Comparison of ENCODE assay signal across 22 cellular contexts in the genomic region with DNA sequence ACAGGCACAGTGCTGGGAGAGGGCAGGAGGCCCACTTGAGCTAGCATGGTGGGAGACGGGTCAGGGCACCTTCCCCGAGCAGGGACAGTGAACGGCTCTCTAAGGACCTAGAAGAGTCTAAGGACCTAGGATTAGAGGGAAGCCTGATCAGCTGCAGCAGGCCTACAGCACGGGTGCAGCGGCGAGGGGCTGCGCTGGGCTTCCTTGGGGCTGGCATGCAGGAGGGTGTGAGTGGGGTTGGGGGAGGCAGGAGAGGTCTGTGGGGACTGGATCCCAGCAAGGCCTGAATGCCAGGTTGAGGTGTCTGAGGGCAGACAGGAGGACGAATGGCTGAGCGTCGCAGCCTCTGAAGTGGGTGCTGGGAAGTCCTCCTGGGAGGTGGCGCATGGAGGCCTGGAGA. TPM values are rescaled to one million over a fixed set of nuclear protein-coding genes. Genes with fewer than 3 reads are reported as not detected.
DNase-seq lines count a peak whose midpoint lies in the region; ATAC-seq, FAIRE-seq and TF ChIP-seq lines count a peak whose summit lies in the region.
"Had no signal": no experiment of that assay in that cellular context is flagged by ENCODE, and none has a peak within 500 bp of the region (broad histone marks: within the 10 kb centered on the region; RNA-seq: fewer than 3 reads in every experiment).

No MANE protein-coding gene starts in this region.

- CTCF ChIA-PET in WTC11 (lab: Charles Lee) (interaction anchor here (0.7 to 1.0 kb wide), 3 partner anchors 19 to 33 kb away, joined by 3 to 4 read pairs (median 3); no protein-coding TSS in a partner anchor), HepG2 (lab: Yijun Ruan, JAX; ENCODE audit: low intra/inter-chr PET ratio, low total read pairs) (no interaction called here), SK-N-SH (lab: Yijun Ruan, JAX) (interaction anchor here (0.9 to 1.1 kb wide), 2 partner anchors 20 to 27 kb away, joined by 3 to 6 read pairs; a partner anchor contains a TSS)

- no peaks in the 10 kb centered on the region for H3K9me2 ChIP-seq in SK-N-SH

- H3K27me3 Mint-ChIP-seq in stimulated activated naive CD8-positive, alpha-beta T cell treated with anti-CD3 and anti-CD28 coated beads, Interleukin-15, amount 100 ng/mL, for 72 hours, result no peaks in the 10 kb centered on the region
- H3K27me3 Mint-ChIP-seq in WTC11 (ENCODE audit: low read depth), result no peaks in the 10 kb centered on the region
- H3K27me3 Mint-ChIP-seq: activated CD4-positive, alpha-beta T cell treated with anti-CD3 and anti-CD28 coated beads, Interleukin-2, amount 10 ng/mL, durations not matched to agents 24 days and 14 days; brain had no signal

- H3K27ac ChIP-seq in HepG2 (ENCODE audit: extremely low read length, insufficient read depth, low read length) (no peak overlapping the region), SK-N-SH (ENCODE audit: low read depth in 2 of 2, low read length in 1 of 2) (no peak overlapping the region)
- H3K27ac ChIP-seq: epithelial cell of prostate, Peyer's patch, thyroid gland, uterus had no signal

- H2AFZ ChIP-seq in HepG2 (ENCODE audit: low read length) (no peak overlapping the region), SK-N-SH (ENCODE audit: low read depth) (no peak overlapping the region)

- H3K4me3 Mint-ChIP-seq in stimulated activated naive CD8-positive, alpha-beta T cell treated with anti-CD3 and anti-CD28 coated beads, Interleukin-15, amount 100 ng/mL, for 72 hours, result no peak overlapping the region
- H3K4me3 Mint-ChIP-seq in WTC11, result no peak overlapping the region
- H3K4me3 Mint-ChIP-seq: activated CD4-positive, alpha-beta T cell treated with anti-CD3 and anti-CD28 coated beads, Interleukin-2, amount 10 ng/mL, durations not matched to agents 24 days and 14 days; activated T-cell treated with anti-CD3 and anti-CD28 coated beads, Interleukin-2, amount 50 U/mL, for 72 hours; brain had no signal

- no peak for FAIRE-seq in HepG2 (lab: Jason Lieb, UNC)
- FAIRE-seq: GM12891, H54 had no signal

- TF ChIP-seq EP300 in HepG2 (IDR thresholded peaks at IDR 0.05; ENCODE audit: low read depth in 2 of 2, low read length in 2 of 2) (no peak), HepG2 (CRISPR knock-in tag; IDR thresholded peaks at IDR 0.05; ENCODE audit: borderline replicate concordance) (no peak), SK-N-SH (IDR thresholded peaks at IDR 0.05; ENCODE audit: borderline replicate concordance in 1 of 2, low read depth in 1 of 2, low read length in 1 of 2) (no peak)

- H3K36me3 Mint-ChIP-seq in WTC11, result peaks cover 26% of the 10 kb centered on the region

- no peaks in the 10 kb centered on the region for H3K9me3 Mint-ChIP-seq in stimulated activated naive CD8-positive, alpha-beta T cell treated with anti-CD3 and anti-CD28 coated beads, Interleukin-15, amount 100 ng/mL, for 72 hours
- H3K9me3 Mint-ChIP-seq in WTC11, result no peaks in the 10 kb centered on the region
- H3K9me3 Mint-ChIP-seq: activated CD4-positive, alpha-beta T cell treated with anti-CD3 and anti-CD28 coated beads, Interleukin-2, amount 10 ng/mL, durations not matched to agents 24 days and 14 days; activated T-cell treated with anti-CD3 and anti-CD28 coated beads, Interleukin-2, amount 50 U/mL, for 72 hours; brain had no signal

- TF ChIP-seq POLR2A in HepG2 (IDR thresholded peaks at IDR 0.05; ENCODE audit: insufficient read depth in 1 of 2, low read depth in 2 of 2, low read length in 2 of 2), result no peak

- no peak for TF ChIP-seq CTCF in WTC11 (IDR thresholded peaks at IDR 0.05)
- TF ChIP-seq CTCF in HepG2 (CRISPR knock-in tag; IDR thresholded peaks at IDR 0.05), result no peak
- TF ChIP-seq CTCF in SK-N-SH (IDR thresholded peaks at IDR 0.05), result no peak

- ATAC-seq in stimulated activated naive CD8-positive, alpha-beta T cell treated with anti-CD3 and anti-CD28 coated beads, Interleukin-15, amount 100 ng/mL, for 72 hours, result no peak
- ATAC-seq in stimulated activated naive CD8-positive, alpha-beta T cell treated with anti-CD3 and anti-CD28 coated beads, Interleukin-15, Interleukin-2, amounts not matched to agents 100 U/mL and 50 U/mL, for 24 hours, result no peak
- ATAC-seq in WTC11 (no peak), HepG2 (no peak), HG02885 (IDR thresholded peaks at IDR 0.05; ENCODE audit: poor library complexity, unreplicated experiment) (no peak)
- ATAC-seq: activated T-cell treated with anti-CD3 and anti-CD28 coated beads, Interleukin-2, amount 50 U/mL, for 72 hours; right cardiac atrium had no signal

- H3K4me2 ChIP-seq in HepG2 (ENCODE audit: low read depth, low read length) (no peak overlapping the region), SK-N-SH (no peak overlapping the region)
- H3K4me2 ChIP-seq: smooth muscle cell had no signal

- no TSS peak for BruUV-seq in HepG2 (replicated peaks; lab: Mats Ljungman, UMichigan)

- peaks cover 47% of the 10 kb centered on the region for H3K4me1 Mint-ChIP-seq in stimulated activated naive CD8-positive, alpha-beta T cell treated with anti-CD3 and anti-CD28 coated beads, Interleukin-15, amount 100 ng/mL, for 72 hours
- peaks cover 31% of the 10 kb centered on the region for H3K4me1 Mint-ChIP-seq in WTC11

- H3K9ac ChIP-seq in HepG2 (ENCODE audit: insufficient read depth, low read depth, low read length), result no peak overlapping the region
- no peak overlapping the region for H3K9ac ChIP-seq in SK-N-SH

- in situ Hi-C loops in HepG2 (cut with HindIII; ENCODE audit: extremely low pct_ligation_motif_present, low pct_unique_long_range_greater_than_20kb), result no loop called here

- no peak for DNase-seq in stimulated activated naive CD8-positive, alpha-beta T cell treated with anti-CD3 and anti-CD28 coated beads, Interleukin-15, amount 100 ng/mL, for 72 hours
- no peak for DNase-seq in stimulated activated naive CD8-positive, alpha-beta T cell treated with anti-CD3 and anti-CD28 coated beads, Interleukin-15, Interleukin-2, amounts not matched to agents 100 U/mL and 50 U/mL, for 24 hours
- DNase-seq in WTC11 (ENCODE audit: low spot score) (no peak), HepG2 (ENCODE audit: low spot score) (no peak), cerebellum (ENCODE audit: low spot score) (no peak), NCI-H2029 treated with DMSO at 0.1 percent for 48 hours (lab: John Stamatoyannopoulos, UW) (no peak), SK-N-SH (no peak)
- DNase-seq: activated CD4-positive, alpha-beta T cell treated with anti-CD3 and anti-CD28 coated beads, Interleukin-2, amount 10 ng/mL, durations not matched to agents 24 days and 14 days; activated naive CD4-positive, alpha-beta T cell; activated T-cell treated with anti-CD3 and anti-CD28 coated beads, Interleukin-2, amount 50 U/mL, for 72 hours; mesendoderm; Peyer's patch; right cardiac atrium; SW 1271; thyroid gland; uterus had no signal

- intact Hi-C loops in HepG2 (cut with micrococcal nuclease; ENCODE audit: unreplicated experiment), result no loop called here

- peaks cover 14 to 15% of the 10 kb centered on the region in 2 experiments; a peak in 3 of 5 replicates for H3K36me3 ChIP-seq in HepG2 (replicated peaks in 1 of 2; ENCODE audit: control insufficient read depth in 1 of 2, insufficient read depth in 2 of 2, low read length in 2 of 2)
- H3K36me3 ChIP-seq in SK-N-SH (replicated peaks in 1 of 2; ENCODE audit: control insufficient read depth in 1 of 2, insufficient read depth in 2 of 2, low read length in 1 of 2), result peaks cover 29 to 40% of the 10 kb centered on the region in 2 experiments
- H3K36me3 ChIP-seq: uterus had no signal

- H3K27me3 ChIP-seq in HepG2 (ENCODE audit: control insufficient read depth in 1 of 2, insufficient read depth in 2 of 2, low read length in 2 of 2) (no peaks in the 10 kb centered on the region), SK-N-SH (ENCODE audit: insufficient read depth) (no peaks in the 10 kb centered on the region)
- H3K27me3 ChIP-seq: Peyer's patch, thyroid gland, uterus had no signal

- H3K9me3 ChIP-seq in HepG2 (ENCODE audit: low read length), result no peaks in the 10 kb centered on the region
- H3K9me3 ChIP-seq in SK-N-SH, result no peaks in the 10 kb centered on the region
- H3K9me3 ChIP-seq: Peyer's patch, thyroid gland, uterus had no signal

- WGBS in HepG2 (ENCODE audit: low lambda C conversion rate), result 97% methylated on average over 10 of the region's 11 CpGs
- WGBS in SK-N-SH (ENCODE audit: low lambda C conversion rate), result 98% methylated on average over 11 of the region's 11 CpGs

- no peak overlapping the region for H3K4me3 ChIP-seq in HepG2 (replicated peaks in 1 of 3; ENCODE audit: insufficient read depth in 1 of 3, low read depth in 2 of 3, low read length in 3 of 3)
- H3K4me3 ChIP-seq in SK-N-SH (ENCODE audit: low read depth in 2 of 2, low read length in 1 of 2), result no peak overlapping the region
- H3K4me3 ChIP-seq: Peyer's patch, smooth muscle cell, thyroid gland, uterus had no signal

- peak overlapping the region; percentile 9 to 90 for H3K27ac Mint-ChIP-seq in stimulated activated naive CD8-positive, alpha-beta T cell treated with anti-CD3 and anti-CD28 coated beads, Interleukin-15, amount 100 ng/mL, for 72 hours
- peak overlapping the region; percentile 49; the same call in 1 of the 2 replicates for H3K27ac Mint-ChIP-seq in WTC11
- H3K27ac Mint-ChIP-seq: activated CD4-positive, alpha-beta T cell treated with anti-CD3 and anti-CD28 coated beads, Interleukin-2, amount 10 ng/mL, durations not matched to agents 24 days and 14 days; activated T-cell treated with anti-CD3 and anti-CD28 coated beads, Interleukin-2, amount 50 U/mL, for 72 hours had no signal

- H3K79me2 ChIP-seq in HepG2 (ENCODE audit: insufficient read depth, low read length) (peaks cover 31% of the 10 kb centered on the region), SK-N-SH (ENCODE audit: insufficient read depth) (peaks cover 90% of the 10 kb centered on the region)

- H3F3A ChIP-seq in SK-N-SH (replicated peaks; ENCODE audit: insufficient read depth), result peaks cover 9% of the 10 kb centered on the region

- POLR2A ChIA-PET in WTC11 (lab: Charles Lee) (no interaction called here), HepG2 (lab: Yijun Ruan, JAX) (interaction anchor here (1.4 to 5.8 kb wide), 2 partner anchors 18 to 31 kb away, joined by 4 to 24 read pairs; a partner anchor contains a TSS), SK-N-SH (lab: Yijun Ruan, JAX) (interaction anchor here (1.7 kb wide), 1 partner anchor 18 kb away, joined by 7 read pairs; no protein-coding TSS in a partner anchor)

- no peak for TF ChIP-seq RAD21 in HepG2 (CRISPR knock-in tag; IDR thresholded peaks at IDR 0.05)
- TF ChIP-seq RAD21 in SK-N-SH (IDR thresholded peaks at IDR 0.05; ENCODE audit: low read length), result no peak

- H3K4me1 ChIP-seq in HepG2 (ENCODE audit: insufficient read depth, low read length) (peaks cover 40% of the 10 kb centered on the region), SK-N-SH (ENCODE audit: control insufficient read depth in 1 of 2, insufficient read depth in 2 of 2, low read depth in 1 of 2, low read length in 1 of 2) (peaks cover 8 to 25% of the 10 kb centered on the region in 2 experiments)

- no peaks in the 10 kb centered on the region for H4K20me1 ChIP-seq in HepG2 (ENCODE audit: insufficient read depth, low read length)
- peaks cover 19% of the 10 kb centered on the region for H4K20me1 ChIP-seq in SK-N-SH (ENCODE audit: insufficient read depth)

RNA-seq across cellular contexts. Expression of a gene that starts 3.6 kb away (rescaled TPM):
- total RNA-seq in WTC11 (2021) (103 to 109 TPM (median 105 TPM) in 3 replicates), HepG2 (2016; rRNA removed; fragmentation: Illumina TruSeq; extraction: Trizol) (4.8 and 6.1 TPM in 2 replicates), cerebellum (9.6 TPM)
- 1.3 and 1.4 TPM in 2 replicates for total RNA-seq in HepG2 (2016; cell fraction: cytosol; rRNA removed; fragmentation: Illumina TruSeq; extraction: Trizol; ENCODE audit: low read depth)
- total RNA-seq in HepG2 (2016; cell fraction: insoluble cytoplasmic fraction; rRNA removed; fragmentation: Illumina TruSeq; extraction: Trizol), result 3.2 and 6.2 TPM in 2 replicates
- 4.5 and 5.4 TPM in 2 replicates for total RNA-seq in HepG2 (2016; cell fraction: membrane; rRNA removed; fragmentation: Illumina TruSeq; extraction: Trizol)
- total RNA-seq in HepG2 (2016; cell fraction: nucleus; rRNA removed; fragmentation: Illumina TruSeq; extraction: Trizol), result 6.5 and 7.3 TPM in 2 replicates
- polyA plus RNA-seq in HepG2 (2011; rRNA removed) (3.3 and 4.3 TPM in 2 replicates), SK-N-SH (2012; rRNA removed) (5.5 and 9.5 TPM in 2 replicates)
- 3.1 and 4.0 TPM in 2 replicates for polyA plus RNA-seq in HepG2 (2011; cell fraction: cytosol; rRNA removed)
- polyA plus RNA-seq in HepG2 (2011; cell fraction: nucleus; rRNA removed), result 21.0 and 25.5 TPM in 2 replicates
- polyA plus RNA-seq in HepG2 (2012), result 17.0 and 18.6 TPM in 2 replicates
- polyA plus RNA-seq in HepG2 (2016; cell fraction: cytosol; fragmentation: Illumina TruSeq; extraction: Trizol; ENCODE audit: low read depth), result 1.1 and 1.4 TPM in 2 replicates
- 8.3 and 13.4 TPM in 2 replicates for polyA plus RNA-seq in HepG2 (2016; cell fraction: insoluble cytoplasmic fraction; fragmentation: Illumina TruSeq; extraction: Trizol; ENCODE audit: low read depth)
- 2.8 and 3.0 TPM in 2 replicates for polyA plus RNA-seq in HepG2 (2016; cell fraction: membrane; fragmentation: Illumina TruSeq; extraction: Trizol; ENCODE audit: low read depth)
- polyA plus RNA-seq in HepG2 (2016; cell fraction: nucleus; fragmentation: Illumina TruSeq; extraction: Trizol; ENCODE audit: insufficient read depth, low read depth), result 21.4 and 23.8 TPM in 2 replicates
- 5.4 and 5.7 TPM in 2 replicates for polyA minus RNA-seq in HepG2 (2011; rRNA and poly(A)+ RNA removed; ENCODE audit: low replicate concordance)
- polyA minus RNA-seq in HepG2 (2011; cell fraction: cytosol; rRNA and poly(A)+ RNA removed), result 3.1 and 4.5 TPM in 2 replicates
- polyA minus RNA-seq in HepG2 (2011; cell fraction: nucleus; rRNA and poly(A)+ RNA removed), result 3.6 and 5.2 TPM in 2 replicates
- polyA plus RNA-seq in SK-N-SH (2012; cell fraction: cytosol; rRNA removed), result 9.1 and 15.9 TPM in 2 replicates
- polyA plus RNA-seq in SK-N-SH (2012; cell fraction: nucleus; rRNA removed), result 51.6 and 91.2 TPM in 2 replicates

RNA-seq across cellular contexts. Expression of a gene that starts 5.6 kb away (rescaled TPM):
- 11.4 to 17.9 TPM (median 15.7 TPM) in 3 replicates for total RNA-seq in WTC11 (2021)
- total RNA-seq in HepG2 (2016; rRNA removed; fragmentation: Illumina TruSeq; extraction: Trizol), result 0.79 and 1.5 TPM in 2 replicates
- 1.7 and 2.4 TPM in 2 replicates for total RNA-seq in HepG2 (2016; cell fraction: cytosol; rRNA removed; fragmentation: Illumina TruSeq; extraction: Trizol; ENCODE audit: low read depth)
- total RNA-seq in HepG2 (2016; cell fraction: insoluble cytoplasmic fraction; rRNA removed; fragmentation: Illumina TruSeq; extraction: Trizol), result 1.1 and 1.9 TPM in 2 replicates
- total RNA-seq in HepG2 (2016; cell fraction: membrane; rRNA removed; fragmentation: Illumina TruSeq; extraction: Trizol), result 2.0 and 2.3 TPM in 2 replicates
- total RNA-seq in HepG2 (2016; cell fraction: nucleus; rRNA removed; fragmentation: Illumina TruSeq; extraction: Trizol), result 0.50 and 0.90 TPM in 2 replicates
- 12.0 and 13.5 TPM in 2 replicates for polyA plus RNA-seq in HepG2 (2011; rRNA removed)
- 14.5 and 18.3 TPM in 2 replicates for polyA plus RNA-seq in HepG2 (2011; cell fraction: cytosol; rRNA removed)
- polyA plus RNA-seq in HepG2 (2011; cell fraction: nucleus; rRNA removed), result 17.2 and 18.4 TPM in 2 replicates
- 4.8 and 7.4 TPM in 2 replicates for polyA plus RNA-seq in HepG2 (2012)
- 6.9 and 7.3 TPM in 2 replicates for polyA plus RNA-seq in HepG2 (2016; cell fraction: cytosol; fragmentation: Illumina TruSeq; extraction: Trizol; ENCODE audit: low read depth)
- 3.2 and 3.4 TPM in 2 replicates for polyA plus RNA-seq in HepG2 (2016; cell fraction: insoluble cytoplasmic fraction; fragmentation: Illumina TruSeq; extraction: Trizol; ENCODE audit: low read depth)
- 5.3 and 5.9 TPM in 2 replicates for polyA plus RNA-seq in HepG2 (2016; cell fraction: membrane; fragmentation: Illumina TruSeq; extraction: Trizol; ENCODE audit: low read depth)
- polyA plus RNA-seq in HepG2 (2016; cell fraction: nucleus; fragmentation: Illumina TruSeq; extraction: Trizol; ENCODE audit: insufficient read depth, low read depth), result 2.4 and 2.6 TPM in 2 replicates
- 5.3 and 19.9 TPM in 2 replicates for polyA minus RNA-seq in HepG2 (2011; rRNA and poly(A)+ RNA removed; ENCODE audit: low replicate concordance)
- polyA minus RNA-seq in HepG2 (2011; cell fraction: cytosol; rRNA and poly(A)+ RNA removed), result 1.6 and 3.0 TPM in 2 replicates
- 0.77 and 1.5 TPM in 2 replicates for polyA minus RNA-seq in HepG2 (2011; cell fraction: nucleus; rRNA and poly(A)+ RNA removed)
- total RNA-seq in cerebellum, result 0.91 TPM
- polyA plus RNA-seq in SK-N-SH (2012; rRNA removed), result 113 and 141 TPM in 2 replicates
- 75.1 and 114 TPM in 2 replicates for polyA plus RNA-seq in SK-N-SH (2012; cell fraction: cytosol; rRNA removed)
- polyA plus RNA-seq in SK-N-SH (2012; cell fraction: nucleus; rRNA removed), result 85.4 and 90.9 TPM in 2 replicates

RNA-seq across cellular contexts. Expression of a gene that starts 20.1 kb away (rescaled TPM):
- total RNA-seq in WTC11 (2021) (149 to 165 TPM (median 154 TPM) in 3 replicates), HepG2 (2016; rRNA removed; fragmentation: Illumina TruSeq; extraction: Trizol) (61.0 and 65.5 TPM in 2 replicates), cerebellum (11.3 TPM)
- total RNA-seq in HepG2 (2016; cell fraction: cytosol; rRNA removed; fragmentation: Illumina TruSeq; extraction: Trizol; ENCODE audit: low read depth), result 23.6 and 23.7 TPM in 2 replicates
- total RNA-seq in HepG2 (2016; cell fraction: insoluble cytoplasmic fraction; rRNA removed; fragmentation: Illumina TruSeq; extraction: Trizol), result 50.6 and 64.5 TPM in 2 replicates
- total RNA-seq in HepG2 (2016; cell fraction: membrane; rRNA removed; fragmentation: Illumina TruSeq; extraction: Trizol), result 26.7 and 37.0 TPM in 2 replicates
- 30.2 and 40.5 TPM in 2 replicates for total RNA-seq in HepG2 (2016; cell fraction: nucleus; rRNA removed; fragmentation: Illumina TruSeq; extraction: Trizol)
- polyA plus RNA-seq in HepG2 (2011; rRNA removed) (61.9 and 66.2 TPM in 2 replicates), SK-N-SH (2012; rRNA removed) (85.9 and 112 TPM in 2 replicates)
- polyA plus RNA-seq in HepG2 (2011; cell fraction: cytosol; rRNA removed), result 40.1 and 60.0 TPM in 2 replicates
- 110 and 114 TPM in 2 replicates for polyA plus RNA-seq in HepG2 (2011; cell fraction: nucleus; rRNA removed)
- 49.4 and 77.2 TPM in 2 replicates for polyA plus RNA-seq in HepG2 (2012)
- polyA plus RNA-seq in HepG2 (2016; cell fraction: cytosol; fragmentation: Illumina TruSeq; extraction: Trizol; ENCODE audit: low read depth), result 17.9 and 23.0 TPM in 2 replicates
- 44.7 and 50.0 TPM in 2 replicates for polyA plus RNA-seq in HepG2 (2016; cell fraction: insoluble cytoplasmic fraction; fragmentation: Illumina TruSeq; extraction: Trizol; ENCODE audit: low read depth)
- 26.1 and 33.5 TPM in 2 replicates for polyA plus RNA-seq in HepG2 (2016; cell fraction: membrane; fragmentation: Illumina TruSeq; extraction: Trizol; ENCODE audit: low read depth)
- polyA plus RNA-seq in HepG2 (2016; cell fraction: nucleus; fragmentation: Illumina TruSeq; extraction: Trizol; ENCODE audit: insufficient read depth, low read depth), result 89.5 and 108 TPM in 2 replicates
- 34.8 and 80.6 TPM in 2 replicates for polyA minus RNA-seq in HepG2 (2011; rRNA and poly(A)+ RNA removed; ENCODE audit: low replicate concordance)
- 26.6 and 26.9 TPM in 2 replicates for polyA minus RNA-seq in HepG2 (2011; cell fraction: cytosol; rRNA and poly(A)+ RNA removed)
- polyA minus RNA-seq in HepG2 (2011; cell fraction: nucleus; rRNA and poly(A)+ RNA removed), result 7.9 and 16.9 TPM in 2 replicates
- polyA plus RNA-seq in SK-N-SH (2012; cell fraction: cytosol; rRNA removed), result 37.9 and 61.4 TPM in 2 replicates
- 301 and 750 TPM in 2 replicates for polyA plus RNA-seq in SK-N-SH (2012; cell fraction: nucleus; rRNA removed)

RNA-seq across cellular contexts. Expression of a gene that starts 20.1 kb away (rescaled TPM):
- total RNA-seq in WTC11 (2021), result 139 to 146 TPM (median 140 TPM) in 3 replicates
- 32.6 and 40.8 TPM in 2 replicates for total RNA-seq in HepG2 (2016; rRNA removed; fragmentation: Illumina TruSeq; extraction: Trizol)
- 40.5 and 48.9 TPM in 2 replicates for total RNA-seq in HepG2 (2016; cell fraction: cytosol; rRNA removed; fragmentation: Illumina TruSeq; extraction: Trizol; ENCODE audit: low read depth)
- total RNA-seq in HepG2 (2016; cell fraction: insoluble cytoplasmic fraction; rRNA removed; fragmentation: Illumina TruSeq; extraction: Trizol), result 24.9 and 37.3 TPM in 2 replicates
- 43.5 and 49.7 TPM in 2 replicates for total RNA-seq in HepG2 (2016; cell fraction: membrane; rRNA removed; fragmentation: Illumina TruSeq; extraction: Trizol)
- 21.3 and 23.0 TPM in 2 replicates for total RNA-seq in HepG2 (2016; cell fraction: nucleus; rRNA removed; fragmentation: Illumina TruSeq; extraction: Trizol)
- polyA plus RNA-seq in HepG2 (2011; rRNA removed), result 25.9 and 26.8 TPM in 2 replicates
- polyA plus RNA-seq in HepG2 (2011; cell fraction: cytosol; rRNA removed), result 15.4 and 32.6 TPM in 2 replicates
- polyA plus RNA-seq in HepG2 (2011; cell fraction: nucleus; rRNA removed), result 36.4 and 36.7 TPM in 2 replicates
- polyA plus RNA-seq in HepG2 (2012), result 18.1 and 30.0 TPM in 2 replicates
- 55.6 and 70.4 TPM in 2 replicates for polyA plus RNA-seq in HepG2 (2016; cell fraction: cytosol; fragmentation: Illumina TruSeq; extraction: Trizol; ENCODE audit: low read depth)
- 42.1 and 43.5 TPM in 2 replicates for polyA plus RNA-seq in HepG2 (2016; cell fraction: insoluble cytoplasmic fraction; fragmentation: Illumina TruSeq; extraction: Trizol; ENCODE audit: low read depth)
- polyA plus RNA-seq in HepG2 (2016; cell fraction: membrane; fragmentation: Illumina TruSeq; extraction: Trizol; ENCODE audit: low read depth), result 55.2 and 64.2 TPM in 2 replicates
- 55.4 and 61.4 TPM in 2 replicates for polyA plus RNA-seq in HepG2 (2016; cell fraction: nucleus; fragmentation: Illumina TruSeq; extraction: Trizol; ENCODE audit: insufficient read depth, low read depth)
- polyA minus RNA-seq in HepG2 (2011; rRNA and poly(A)+ RNA removed; ENCODE audit: low replicate concordance), result 13.7 and 25.5 TPM in 2 replicates
- polyA minus RNA-seq in HepG2 (2011; cell fraction: cytosol; rRNA and poly(A)+ RNA removed), result 6.4 and 11.1 TPM in 2 replicates
- 4.2 and 9.6 TPM in 2 replicates for polyA minus RNA-seq in HepG2 (2011; cell fraction: nucleus; rRNA and poly(A)+ RNA removed)
- total RNA-seq in cerebellum, result 1.2 TPM
- polyA plus RNA-seq in SK-N-SH (2012; rRNA removed), result 20.3 and 27.9 TPM in 2 replicates
- 11.9 and 15.4 TPM in 2 replicates for polyA plus RNA-seq in SK-N-SH (2012; cell fraction: cytosol; rRNA removed)
- polyA plus RNA-seq in SK-N-SH (2012; cell fraction: nucleus; rRNA removed), result 18.2 and 30.0 TPM in 2 replicates

RNA-seq across cellular contexts. Expression of a gene that starts 31.5 kb away (rescaled TPM):
- 500 to 527 TPM (median 518 TPM) in 3 replicates for total RNA-seq in WTC11 (2021)
- 324 and 372 TPM in 2 replicates for total RNA-seq in HepG2 (2016; rRNA removed; fragmentation: Illumina TruSeq; extraction: Trizol)
- total RNA-seq in HepG2 (2016; cell fraction: cytosol; rRNA removed; fragmentation: Illumina TruSeq; extraction: Trizol; ENCODE audit: low read depth), result 103 and 108 TPM in 2 replicates
- total RNA-seq in HepG2 (2016; cell fraction: insoluble cytoplasmic fraction; rRNA removed; fragmentation: Illumina TruSeq; extraction: Trizol), result 334 and 405 TPM in 2 replicates
- 115 and 120 TPM in 2 replicates for total RNA-seq in HepG2 (2016; cell fraction: membrane; rRNA removed; fragmentation: Illumina TruSeq; extraction: Trizol)
- total RNA-seq in HepG2 (2016; cell fraction: nucleus; rRNA removed; fragmentation: Illumina TruSeq; extraction: Trizol), result 123 and 139 TPM in 2 replicates
- 374 and 400 TPM in 2 replicates for polyA plus RNA-seq in HepG2 (2011; rRNA removed)
- polyA plus RNA-seq in HepG2 (2011; cell fraction: cytosol; rRNA removed), result 396 and 593 TPM in 2 replicates
- polyA plus RNA-seq in HepG2 (2011; cell fraction: nucleus; rRNA removed), result 354 and 430 TPM in 2 replicates
- 181 and 214 TPM in 2 replicates for polyA plus RNA-seq in HepG2 (2012)
- polyA plus RNA-seq in HepG2 (2016; cell fraction: cytosol; fragmentation: Illumina TruSeq; extraction: Trizol; ENCODE audit: low read depth), result 80.1 and 82.6 TPM in 2 replicates
- 379 and 381 TPM in 2 replicates for polyA plus RNA-seq in HepG2 (2016; cell fraction: insoluble cytoplasmic fraction; fragmentation: Illumina TruSeq; extraction: Trizol; ENCODE audit: low read depth)
- polyA plus RNA-seq in HepG2 (2016; cell fraction: membrane; fragmentation: Illumina TruSeq; extraction: Trizol; ENCODE audit: low read depth), result 86.8 and 91.7 TPM in 2 replicates
- polyA plus RNA-seq in HepG2 (2016; cell fraction: nucleus; fragmentation: Illumina TruSeq; extraction: Trizol; ENCODE audit: insufficient read depth, low read depth), result 224 and 236 TPM in 2 replicates
- 504 and 617 TPM in 2 replicates for polyA minus RNA-seq in HepG2 (2011; rRNA and poly(A)+ RNA removed; ENCODE audit: low replicate concordance)
- 158 and 170 TPM in 2 replicates for polyA minus RNA-seq in HepG2 (2011; cell fraction: cytosol; rRNA and poly(A)+ RNA removed)
- polyA minus RNA-seq in HepG2 (2011; cell fraction: nucleus; rRNA and poly(A)+ RNA removed), result 133 and 141 TPM in 2 replicates
- 147 TPM for total RNA-seq in cerebellum
- 774 and 789 TPM in 2 replicates for polyA plus RNA-seq in SK-N-SH (2012; rRNA removed)
- 388 and 605 TPM in 2 replicates for polyA plus RNA-seq in SK-N-SH (2012; cell fraction: cytosol; rRNA removed)
- polyA plus RNA-seq in SK-N-SH (2012; cell fraction: nucleus; rRNA removed), result 501 and 596 TPM in 2 replicates
